Comparison of ENCODE assay signal across 1 cellular context in genomic region chr1:203124546-203125317, GRCh38.
TF ChIP-seq lines count a peak whose summit lies in the region.

No MANE protein-coding gene starts in this region.

TF ChIP-seq in GM23338, 12 proteins besides CTCF, POLR2A, EP300 and RAD21 (continued from another document):
- TF ChIP-seq ZNF462 (CRISPR knock-in tag; IDR thresholded peaks at IDR 0.05) (no peak), ZNF114 (CRISPR knock-in tag; IDR thresholded peaks at IDR 0.05) (no peak)
